In the genomic region with DNA sequence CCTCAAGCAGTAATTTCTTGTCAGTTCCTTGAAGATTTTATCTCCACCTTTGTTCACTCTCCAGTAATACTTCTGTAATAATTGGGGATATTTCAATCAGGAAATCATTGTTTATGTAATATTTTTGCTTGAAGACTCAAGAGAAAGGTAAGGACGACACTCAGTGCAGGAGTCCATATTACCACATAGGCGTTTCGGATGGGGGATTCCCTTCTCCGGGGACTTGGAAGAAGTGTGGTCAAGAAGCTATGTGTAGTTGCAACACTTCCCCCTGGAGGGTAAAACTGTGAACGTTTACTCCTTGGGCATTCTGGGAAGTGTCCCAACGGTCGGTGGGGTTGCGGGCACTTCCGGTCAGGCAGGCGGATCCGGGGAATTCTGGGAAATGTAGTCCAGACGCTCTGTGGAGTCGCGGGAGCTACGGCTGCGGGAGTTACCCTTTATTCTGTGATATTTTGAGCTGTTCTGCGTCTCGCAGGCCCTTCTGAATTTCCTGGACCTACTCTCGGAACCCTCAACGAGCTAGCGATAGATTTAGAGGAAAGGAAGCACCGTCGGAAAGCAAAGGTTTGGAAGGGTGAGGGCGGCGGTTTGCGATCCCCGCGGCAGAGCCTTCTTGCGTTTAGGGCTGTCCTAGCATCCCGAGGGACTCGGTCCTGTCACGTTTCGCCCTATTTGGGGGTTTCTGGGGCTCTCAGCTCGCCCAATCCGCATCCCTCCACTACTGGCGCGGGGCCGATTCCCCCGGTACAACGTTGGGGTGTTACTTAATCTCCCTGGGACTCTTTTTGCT, we compare ENCODE assay signal across 8 cellular contexts. TPM values are rescaled to one million over a fixed set of nuclear protein-coding genes. Genes with fewer than 3 reads are reported as not detected.
DNase-seq lines count a peak whose midpoint lies in the region; ATAC-seq, FAIRE-seq and TF ChIP-seq lines count a peak whose summit lies in the region.

ZNF221 (plus strand) TSS at position 395 of the 793 bp plus-strand sequence. CDS start 11,499 bp downstream, outside the sequence.

- TF ChIP-seq CTCF in DND-41 (IDR thresholded peaks at IDR 0.05; ENCODE audit: borderline replicate concordance, extremely low read depth, low read length, poor library complexity, severe bottlenecking) (peak; percentile 36), RWPE1 (conservative IDR thresholded peaks at IDR 0.05; ENCODE audit: low read depth) (peak; percentile 37), neural progenitor cell (IDR thresholded peaks at IDR 0.05) (peak; percentile 70)

- H3K4me3 ChIP-seq in DND-41 (ENCODE audit: low read depth in 1 of 2, low read length in 2 of 2) (peak within 1 kb of the TSS; percentile 74 to 84), neural progenitor cell (peak within 1 kb of the TSS; percentile 95), subcutaneous abdominal adipose tissue (ENCODE audit: low read depth in 1 of 5, low read length in 5 of 5) (peak within 1 kb of the TSS; percentile 86 to 99 (median 95))

- peak within 1 kb of the TSS; percentile 77 for H3K27ac Mint-ChIP-seq in activated naive CD4-positive, alpha-beta T cell treated with anti-CD3 and anti-CD28 coated beads for 36 hours
- peak within 1 kb of the TSS; percentile 93 for H3K27ac Mint-ChIP-seq in neural progenitor cell

- H3K4me1 ChIP-seq in DND-41 (ENCODE audit: insufficient read depth, low read length) (peaks cover 13% of the 10 kb centered on the region), neural progenitor cell (no peaks in the 10 kb centered on the region), subcutaneous abdominal adipose tissue (ENCODE audit: control insufficient read depth in 5 of 5, insufficient read depth in 5 of 5, low read length in 5 of 5) (peaks cover 3 to 8% (median 5%) of the 10 kb centered on the region in 5 donors)

- H3K9me3 ChIP-seq in DND-41 (ENCODE audit: insufficient read depth, low read length, severe bottlenecking) = peaks cover 13% of the 10 kb centered on the region
- H3K9me3 ChIP-seq in neural progenitor cell (ENCODE audit: low read depth) = peaks cover 9% of the 10 kb centered on the region
- peaks cover 12 to 42% (median 40%) of the 10 kb centered on the region in 5 donors for H3K9me3 ChIP-seq in subcutaneous abdominal adipose tissue (ENCODE audit: control insufficient read depth in 5 of 5, low read length in 5 of 5)

- H3K36me3 Mint-ChIP-seq in activated naive CD4-positive, alpha-beta T cell treated with anti-CD3 and anti-CD28 coated beads for 36 hours (ENCODE audit: low read depth) = peaks cover 9% of the 10 kb centered on the region
- H3K36me3 Mint-ChIP-seq in neural progenitor cell = peaks cover 29% of the 10 kb centered on the region

- H3K9me3 Mint-ChIP-seq in activated naive CD4-positive, alpha-beta T cell treated with anti-CD3 and anti-CD28 coated beads for 36 hours = peaks cover 32% of the 10 kb centered on the region
- peaks cover 58% of the 10 kb centered on the region for H3K9me3 Mint-ChIP-seq in neural progenitor cell

- peaks cover 4% of the 10 kb centered on the region for H3K27me3 Mint-ChIP-seq in activated naive CD4-positive, alpha-beta T cell treated with anti-CD3 and anti-CD28 coated beads for 36 hours (ENCODE audit: low read depth)
- peaks cover 8% of the 10 kb centered on the region for H3K27me3 Mint-ChIP-seq in neural progenitor cell (ENCODE audit: insufficient read depth, low read depth)

- POLR2A ChIA-PET in RWPE1 (lab: Yijun Ruan, JAX; ENCODE audit: low non-redundant PET) = interaction anchor here (0.6 kb wide), 1 partner anchor 16 kb away, joined by 3 read pairs; the partner anchor contains the start of gene ZNF45

- CTCF ChIA-PET in RWPE1 (lab: Yijun Ruan, JAX) = interaction anchor here (0.6 to 0.7 kb wide), 3 partner anchors 16 to 179 kb away, joined by 3 to 5 read pairs (median 3); partner anchors contain the start of gene ZNF45
- CTCF ChIA-PET in activated naive CD4-positive, alpha-beta T cell treated with anti-CD3 and anti-CD28 coated beads for 36 hours (lab: Charles Lee) = interaction anchor here (0.9 to 1.2 kb wide), 3 partner anchors 16 to 50 kb away, joined by 3 read pairs; no protein-coding TSS in a partner anchor

- peak within 1 kb of the TSS; percentile 71 for H3K9ac ChIP-seq in DND-41 (ENCODE audit: low read depth, low read length)
- H3K9ac ChIP-seq in neural progenitor cell = peak within 1 kb of the TSS; percentile 61
- peak within 1 kb of the TSS; percentile 78 to 95 (median 85) for H3K9ac ChIP-seq in subcutaneous abdominal adipose tissue (ENCODE audit: low read length in 5 of 5)

- peak within 1 kb of the TSS; percentile 94 for H3K4me3 Mint-ChIP-seq in activated naive CD4-positive, alpha-beta T cell treated with anti-CD3 and anti-CD28 coated beads for 36 hours
- H3K4me3 Mint-ChIP-seq in neural progenitor cell = peak within 1 kb of the TSS; percentile 99

- H3K27me3 ChIP-seq in DND-41 (ENCODE audit: insufficient read depth, low read length, poor library complexity) (no peaks in the 10 kb centered on the region), neural progenitor cell (peaks cover 3% of the 10 kb centered on the region), subcutaneous abdominal adipose tissue (ENCODE audit: control insufficient read depth in 5 of 5, insufficient read depth in 4 of 5, low read length in 5 of 5) (peaks cover 0 to 3% (median 0%) of the 10 kb centered on the region in 5 donors)

- H3K27ac ChIP-seq in DND-41 (ENCODE audit: low read length) = peak within 1 kb of the TSS; percentile 78
- peak within 1 kb of the TSS; percentile 75 for H3K27ac ChIP-seq in RWPE1
- no peak within 1 kb of the TSS for H3K27ac ChIP-seq in neural progenitor cell
- peak within 1 kb of the TSS; percentile 46 for H3K27ac ChIP-seq in subcutaneous abdominal adipose tissue (ENCODE audit: low read depth, low read length)

- H4K20me1 ChIP-seq in DND-41 (ENCODE audit: insufficient read depth, low read length) (no peaks in the 10 kb centered on the region), neural progenitor cell (ENCODE audit: low read depth) (no peaks in the 10 kb centered on the region)

- peak within 1 kb of the TSS; percentile 69 for H3K4me2 ChIP-seq in DND-41 (ENCODE audit: insufficient read depth, low read length)
- H3K4me2 ChIP-seq in neural progenitor cell = peak within 1 kb of the TSS; percentile 98

- no peak for FAIRE-seq in frontal cortex (lab: Jason Lieb, UNC)

- peaks cover 7% of the 10 kb centered on the region; the same call in 1 of the 2 replicates for H3K79me2 ChIP-seq in DND-41 (ENCODE audit: insufficient read depth, low read length)
- peaks cover 10% of the 10 kb centered on the region for H3K79me2 ChIP-seq in neural progenitor cell (ENCODE audit: low read depth)

- H2AFZ ChIP-seq in DND-41 (ENCODE audit: low read depth, low read length) (peak within 1 kb of the TSS; percentile 98), neural progenitor cell (replicated peaks) (peak within 1 kb of the TSS; percentile 100)

- DNase-seq in DND-41 = peak; percentile 79
- DNase-seq in LHCN-M2 (ENCODE audit: low read depth) = peak; percentile 98
- peak; percentile 87 for DNase-seq in RWPE1 (ENCODE audit: low spot score)
- DNase-seq in activated naive CD4-positive, alpha-beta T cell treated with anti-CD3 and anti-CD28 coated beads for 36 hours = peak; percentile 79
- DNase-seq in frontal cortex (ENCODE audit: low spot score in 2 of 2) = peak; percentile 66 to 84
- peak; percentile 96 for DNase-seq in neural progenitor cell (ENCODE audit: low spot score)

- peaks cover 4% of the 10 kb centered on the region for H3F3A ChIP-seq in neural progenitor cell (ENCODE audit: low read depth)

- intact Hi-C loops in activated naive CD4-positive, alpha-beta T cell treated with anti-CD3 and anti-CD28 coated beads for 36 hours (cut with micrococcal nuclease) = loop anchor here (1.0 kb wide), 1 partner anchor 16 kb away; the partner anchor contains the start of gene ZNF45

- H3K4me1 Mint-ChIP-seq in activated naive CD4-positive, alpha-beta T cell treated with anti-CD3 and anti-CD28 coated beads for 36 hours (ENCODE audit: low read depth) = peaks cover 5% of the 10 kb centered on the region
- H3K4me1 Mint-ChIP-seq in neural progenitor cell = peaks cover 6% of the 10 kb centered on the region

- no peaks in the 10 kb centered on the region for H3K36me3 ChIP-seq in DND-41 (ENCODE audit: insufficient read depth, low read length)
- peaks cover 5% of the 10 kb centered on the region for H3K36me3 ChIP-seq in neural progenitor cell
- H3K36me3 ChIP-seq in subcutaneous abdominal adipose tissue (ENCODE audit: control insufficient read depth in 5 of 5, insufficient read depth in 5 of 5, low read length in 5 of 5) = peaks cover 4 to 11% (median 7%) of the 10 kb centered on the region in 5 donors

- ATAC-seq in DND-41 (ENCODE audit: insufficient read depth, low read depth) = peak; percentile 89
- ATAC-seq in GM21737 (IDR thresholded peaks at IDR 0.05; ENCODE audit: unreplicated experiment) = peak; percentile 83

RNA-seq across cellular contexts. Expression of gene ZNF221, which starts in this region (rescaled TPM):
- total RNA-seq in LHCN-M2 (2014; rRNA removed) = 4.6 and 12.8 TPM in 2 replicates
- polyA plus RNA-seq in LHCN-M2 (2012) = 0.97 TPM
- total RNA-seq in activated naive CD4-positive, alpha-beta T cell treated with anti-CD3 and anti-CD28 coated beads for 36 hours = under 1 TPM; 0.45 to 0.89 TPM
- total RNA-seq in frontal cortex = 15.9 TPM
- total RNA-seq in neural progenitor cell (ENCODE audit: low replicate concordance) = 12.2 and 14.0 TPM in 2 replicates

Comparison
In these comparisons a context has a peak if more than half of its experiments do, and no peak if none do; other contexts are left out.
1. Peak in DNase-seq in activated naive CD4-positive, alpha-beta T cell treated with anti-CD3 and anti-CD28 coated beads for 36 hours; RNA of the gene not detected or under 1 TPM.